Comparison of ENCODE assay signal across 16 cellular contexts in the genomic region with DNA sequence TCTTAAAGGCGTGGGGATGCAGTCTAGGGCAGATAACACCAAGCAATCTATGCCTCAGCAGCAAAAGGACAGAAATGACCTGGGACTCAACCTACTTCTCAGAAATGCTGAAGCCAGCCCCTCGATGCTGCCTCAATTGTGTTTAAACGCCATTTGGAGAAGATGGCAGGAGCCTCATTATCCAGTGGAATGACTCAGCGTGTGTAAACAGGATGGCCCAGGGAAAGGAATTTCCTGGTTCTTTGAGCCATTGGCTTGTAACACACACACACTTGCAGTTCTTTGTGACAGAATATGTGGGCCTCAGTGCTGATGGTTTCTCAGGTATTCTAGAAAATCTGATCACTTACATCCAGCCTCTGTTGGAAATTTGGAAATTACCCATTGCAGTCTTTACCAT.
A peak's percentile ranks its signal among the peaks of the same experiment; 100 is the strongest.
DNase-seq lines count a peak whose midpoint lies in the region; ATAC-seq and TF ChIP-seq lines count a peak whose summit lies in the region.
"Had no signal": no experiment of that assay in that cellular context is flagged by ENCODE, and none has a peak within 500 bp of the region (broad histone marks: within the 10 kb centered on the region; RNA-seq: fewer than 3 reads in every experiment).

No MANE protein-coding gene starts in this region.

- H3K9me3 Mint-ChIP-seq in H9: no peaks in the 10 kb centered on the region
- H3K9me3 Mint-ChIP-seq: GM23338, natural killer cell had no signal

- H3K23me2 ChIP-seq in H9 (ENCODE audit: insufficient read length, low read depth, low read length, poor library complexity, severe bottlenecking): no peaks in the 10 kb centered on the region

- intact Hi-C loops in left lung (cut with DNase I): no loop called here

- ATAC-seq in left lung (peak; percentile 37), HG03439 (IDR thresholded peaks at IDR 0.05; ENCODE audit: unreplicated experiment) (no peak)
- ATAC-seq in activated CD4-positive, CD25-positive, alpha-beta regulatory T cell treated with anti-CD3 and anti-CD28 coated beads, Interleukin-2, amount 50 U/mL, for 24 hours: no peak
- ATAC-seq: GM23338, natural killer cell, upper lobe of right lung had no signal

- no peak overlapping the region for H3K4ac ChIP-seq in H9 (ENCODE audit: low read depth, low read length)

- DNase-seq in AG08396 (ENCODE audit: low spot score): peak; percentile 33
- peak; percentile 47 for DNase-seq in HS-27A (ENCODE audit: low read depth)
- DNase-seq in brain microvascular endothelial cell: peak; percentile 38
- no peak for DNase-seq in left lung
- no peak for DNase-seq in GM19238 (ENCODE audit: insufficient read length, low spot score)
- DNase-seq in H9: no peak
- DNase-seq: activated T-cell treated with anti-CD3 and anti-CD28 coated beads for 4 hours, aorta, natural killer cell, NCI-H2081 treated with DMSO at 0.1 percent for 48 hours, RPMI8226, upper lobe of right lung had no signal

- no peak overlapping the region for H4K5ac ChIP-seq in H9 (ENCODE audit: insufficient read length, low read depth, low read length)

- no peak overlapping the region for H3K14ac ChIP-seq in H9 (ENCODE audit: insufficient read depth, low read length)

- no peak overlapping the region for H2BK20ac ChIP-seq in H9 (ENCODE audit: low read depth, low read length, poor library complexity, severe bottlenecking)

- no peak overlapping the region for H2BK15ac ChIP-seq in H9 (ENCODE audit: low read depth, low read length)

- no peak overlapping the region for H3K4me2 ChIP-seq in H9 (ENCODE audit: insufficient read depth, insufficient read length, low read length)
- H3K4me2 ChIP-seq: BLaER1, GM23338 had no signal

- H3K4me3 ChIP-seq in brain microvascular endothelial cell (ENCODE audit: low read depth, low read length) (no peak overlapping the region), left lung (no peak overlapping the region)
- H3K4me3 ChIP-seq: BLaER1, GM23338, upper lobe of right lung had no signal

- H3K27ac ChIP-seq in brain microvascular endothelial cell: no peak overlapping the region
- H3K27ac ChIP-seq in left lung: no peak overlapping the region
- no peak overlapping the region for H3K27ac ChIP-seq in H9 (ENCODE audit: insufficient read length, low read depth, low read length)
- H3K27ac ChIP-seq: BLaER1, upper lobe of right lung had no signal

- H4K8ac ChIP-seq in H9 (replicated peaks; ENCODE audit: insufficient read length, low read depth, low read length): no peak overlapping the region

- no peaks in the 10 kb centered on the region for H3K79me2 ChIP-seq in H9 (ENCODE audit: insufficient read depth, low read length)

- no peak overlapping the region for H2AK5ac ChIP-seq in H9 (ENCODE audit: insufficient read length, low read length)

- H3T11ph ChIP-seq in H9 (ENCODE audit: low read length): no peak overlapping the region

- H2BK5ac ChIP-seq in H9 (ENCODE audit: insufficient read length, low read length): no peak overlapping the region

- no CpG with 5 or more reads among the region's 4 CpGs for WGBS in H9 (ENCODE audit: extremely low coverage, insufficient read length, low lambda C conversion rate)

- no peak overlapping the region for H3K18ac ChIP-seq in H9 (ENCODE audit: insufficient read length, low read depth, low read length)

- H3K27me3 Mint-ChIP-seq in H9 (ENCODE audit: low read depth): peaks cover 6% of the 10 kb centered on the region

- H3K56ac ChIP-seq in H9 (ENCODE audit: insufficient read length, low read depth, low read length): no peak overlapping the region

- peaks cover 56% of the 10 kb centered on the region in 2 experiments for H3K4me1 Mint-ChIP-seq in H9
- H3K4me1 Mint-ChIP-seq: natural killer cell had no signal

- no peak overlapping the region for H4K91ac ChIP-seq in H9 (ENCODE audit: insufficient read length, low read depth, low read length)

- no peak overlapping the region for H3K9ac ChIP-seq in H9 (ENCODE audit: extremely low read depth, insufficient read length, low read length)
- H3K9ac ChIP-seq: BLaER1 had no signal

- no peak overlapping the region for H3K23ac ChIP-seq in H9 (ENCODE audit: insufficient read length, low read depth, low read length)

- H2BK120ac ChIP-seq in H9 (ENCODE audit: low read depth, low read length, poor library complexity, severe bottlenecking): no peak overlapping the region

- in situ Hi-C loops in brain microvascular endothelial cell (cut with HindIII; ENCODE audit: low pct_ligation_motif_present, low sequenced_read_pairs): no loop called here

- no peak for TF ChIP-seq CTCF in brain microvascular endothelial cell (IDR thresholded peaks at IDR 0.05; ENCODE audit: low read depth, low read length, missing control alignments)
- no peak for TF ChIP-seq CTCF in left lung (IDR thresholded peaks at IDR 0.05)
- no peak for TF ChIP-seq CTCF in H9 (conservative IDR thresholded peaks at IDR 0.05)

- no peak overlapping the region for H3K4me3 Mint-ChIP-seq in H9
- H3K4me3 Mint-ChIP-seq: GM23338, natural killer cell had no signal

- no peak overlapping the region for H3K27ac Mint-ChIP-seq in H9
- H3K27ac Mint-ChIP-seq: GM23338, natural killer cell had no signal

- no peaks in the 10 kb centered on the region for H3K27me3 ChIP-seq in brain microvascular endothelial cell (replicated peaks)
- no peaks in the 10 kb centered on the region for H3K27me3 ChIP-seq in left lung
- no peaks in the 10 kb centered on the region for H3K27me3 ChIP-seq in H9 (ENCODE audit: insufficient read depth, low read length)
- H3K27me3 ChIP-seq: BLaER1, upper lobe of right lung had no signal

- H3K36me3 ChIP-seq in brain microvascular endothelial cell (replicated peaks) (no peaks in the 10 kb centered on the region), left lung (no peaks in the 10 kb centered on the region)
- H3K36me3 ChIP-seq: BLaER1, upper lobe of right lung had no signal

- no peak overlapping the region for H2AFZ ChIP-seq in H9 (ENCODE audit: low read length)
- H2AFZ ChIP-seq: GM23338 had no signal

- H3K9me3 ChIP-seq in left lung (no peaks in the 10 kb centered on the region), H9 (ENCODE audit: control insufficient read depth, low read depth, low read length) (no peaks in the 10 kb centered on the region)
- H3K9me3 ChIP-seq: BLaER1, upper lobe of right lung had no signal

- H3K79me1 ChIP-seq in H9 (ENCODE audit: insufficient read depth, low read depth, low read length, poor library complexity, severe bottlenecking): no peaks in the 10 kb centered on the region

- H2BK12ac ChIP-seq in H9 (ENCODE audit: insufficient read length, low read depth, low read length): no peak overlapping the region

- H3K4me1 ChIP-seq in left lung (peaks cover 0 to 4% of the 10 kb centered on the region in 2 donors), H9 (ENCODE audit: insufficient read depth, low read length) (peaks cover 3% of the 10 kb centered on the region; the same call in 1 of the 2 replicates)

- H4K20me1 ChIP-seq in H9 (ENCODE audit: control insufficient read depth, insufficient read depth, insufficient read length): no peaks in the 10 kb centered on the region
- H4K20me1 ChIP-seq: BLaER1 had no signal

- H3K36me3 Mint-ChIP-seq in H9 (ENCODE audit: insufficient read depth in 1 of 3, low read depth in 3 of 3): no peaks in the 10 kb centered on the region
- H3K36me3 Mint-ChIP-seq: natural killer cell had no signal

Comparison
In these comparisons a context has a peak if more than half of its experiments do, and no peak if none do; other contexts are left out.
1. DNase-seq: peak in AG08396 (single experiment), HS-27A (single experiment) and brain microvascular endothelial cell (single experiment); none in left lung (0 of 2), GM19238 (single experiment) and H9 (single experiment).